1 cellular context compared by ENCODE assay signal in the genomic region with DNA sequence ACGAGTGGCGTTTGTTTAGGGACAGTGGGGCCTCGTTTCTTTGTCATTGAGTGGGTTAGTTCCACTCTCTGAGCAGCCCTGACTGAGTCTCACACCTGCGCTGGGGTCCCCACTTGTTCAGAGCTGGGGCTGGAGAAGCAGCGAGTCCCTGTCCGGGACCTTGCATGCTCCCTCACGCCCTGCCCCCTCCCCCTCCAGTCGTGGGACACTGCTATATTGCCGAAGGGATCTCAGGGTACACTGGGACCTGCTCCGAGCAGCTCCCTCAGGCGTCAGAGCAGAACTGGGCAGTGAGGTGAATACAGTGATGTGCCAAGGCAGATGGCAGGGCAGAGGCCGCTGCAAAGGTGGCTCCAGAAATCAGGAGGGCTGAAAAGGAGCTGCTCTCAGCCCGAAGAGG.
TF ChIP-seq lines count a peak whose summit lies in the region.

No MANE protein-coding gene starts in this region.

TF ChIP-seq in H1, 55 proteins besides CTCF, POLR2A, EP300 and RAD21 (continued from another document):
- no peak for TF ChIP-seq CBX5 (IDR thresholded peaks at IDR 0.05; ENCODE audit: low read depth, low read length)
- no peak for TF ChIP-seq KDM5A (IDR thresholded peaks at IDR 0.05; ENCODE audit: low read length)
TF ChIP-seq in H1: peak in this region for 0.
